In the genomic region with DNA sequence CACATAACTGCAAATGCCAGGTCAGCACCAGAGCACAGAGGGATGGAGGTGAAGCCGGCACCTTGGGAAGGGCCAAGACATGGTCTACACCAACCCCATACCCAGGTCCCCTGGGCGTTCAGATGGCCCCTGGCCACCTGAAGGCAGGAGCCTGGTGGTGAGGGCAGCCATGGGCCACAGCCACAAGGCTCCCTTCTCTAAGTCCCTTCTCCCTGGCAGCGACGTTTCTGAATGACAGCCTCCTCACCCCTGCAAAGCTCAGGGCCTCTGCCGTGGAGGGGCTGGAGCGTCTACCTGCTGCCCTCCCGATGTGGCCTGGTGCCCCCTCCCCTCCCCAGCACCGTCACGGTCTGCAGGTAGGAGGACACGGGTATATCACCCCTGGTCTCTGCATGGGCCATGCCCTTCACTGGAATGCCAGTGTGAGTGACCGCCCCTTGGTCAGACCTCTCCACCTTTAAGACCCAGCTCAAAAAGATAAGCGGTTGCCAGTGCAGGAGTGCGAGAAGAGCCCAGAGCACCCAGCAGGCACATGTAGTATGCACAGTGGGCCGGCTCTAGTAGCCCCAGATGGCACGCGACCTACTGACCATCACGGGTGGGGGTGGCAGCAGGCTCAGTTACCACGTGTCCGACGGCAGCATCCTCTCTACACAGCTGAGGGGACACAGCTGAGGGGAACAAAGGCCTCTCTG, we compare ENCODE assay signal across 23 cellular contexts. TPM values are rescaled to one million over a fixed set of nuclear protein-coding genes. Genes with fewer than 3 reads are reported as not detected.
DNase-seq lines count a peak whose midpoint lies in the region; ATAC-seq and TF ChIP-seq lines count a peak whose summit lies in the region.
"Had no signal": no experiment of that assay in that cellular context is flagged by ENCODE, and none has a peak within 500 bp of the region (broad histone marks: within the 10 kb centered on the region; RNA-seq: fewer than 3 reads in every experiment).

No MANE protein-coding gene starts in this region.

- intact Hi-C loops in cardiac septum (cut with DNase I): no loop called here
- intact Hi-C loops in left ventricle myocardium inferior (cut with micrococcal nuclease): no loop called here
- intact Hi-C loops in natural killer cell (cut with micrococcal nuclease): loop anchor here (5.0 kb wide), 1 partner anchor 45 kb away; a partner anchor contains a TSS
- intact Hi-C loops in activated T-helper 1 cell treated with anti-CD3 and anti-CD28 coated beads, Interleukin-12 subunit alpha, Interleukin-12 subunit beta, Interleukin-2, Interleukin-4 antibody, amounts not matched to agents 30 ng/mL and 10 ng/mL and 1 ng/mL, durations not matched to agents 14 hours and 24 hours and 36 hours (cut with micrococcal nuclease): no loop called here

- H3K9me3 ChIP-seq in left ventricle myocardium inferior (replicated peaks): peaks cover 19% of the 10 kb centered on the region
- H3K9me3 ChIP-seq: Peyer's patch had no signal

- H3K27ac Mint-ChIP-seq in natural killer cell: peak overlapping the region; percentile 72 to 87
- no peak overlapping the region for H3K27ac Mint-ChIP-seq in activated T-helper 1 cell treated with anti-CD3 and anti-CD28 coated beads, Interleukin-12 subunit alpha, Interleukin-12 subunit beta, Interleukin-2, Interleukin-4 antibody, amounts not matched to agents 30 ng/mL and 10 ng/mL and 1 ng/mL, durations not matched to agents 14 hours and 24 hours and 36 hours
- H3K27ac Mint-ChIP-seq: activated naive CD8-positive, alpha-beta T cell; nephron progenitor cell had no signal

- H3K4me3 ChIP-seq in left ventricle myocardium inferior: no peak overlapping the region
- H3K4me3 ChIP-seq: lung, MG63, mucosa of descending colon, Peyer's patch, stomach, tibial nerve had no signal

- peaks cover 11% of the 10 kb centered on the region for H3K4me1 ChIP-seq in left ventricle myocardium inferior

- TF ChIP-seq CTCF in left ventricle myocardium inferior (IDR thresholded peaks at IDR 0.05; ENCODE audit: borderline replicate concordance) (no peak), natural killer cell (IDR thresholded peaks at IDR 0.05) (no peak)

- peaks cover 6% of the 10 kb centered on the region for H3K36me3 Mint-ChIP-seq in natural killer cell
- peaks cover 11% of the 10 kb centered on the region for H3K36me3 Mint-ChIP-seq in activated T-helper 1 cell treated with anti-CD3 and anti-CD28 coated beads, Interleukin-12 subunit alpha, Interleukin-12 subunit beta, Interleukin-2, Interleukin-4 antibody, amounts not matched to agents 30 ng/mL and 10 ng/mL and 1 ng/mL, durations not matched to agents 14 hours and 24 hours and 36 hours (ENCODE audit: low read depth)

- ATAC-seq in natural killer cell (no peak), HG02884 (IDR thresholded peaks at IDR 0.05; ENCODE audit: unreplicated experiment) (no peak)

- H3K27ac ChIP-seq in left ventricle myocardium inferior (replicated peaks) (no peak overlapping the region), cingulate gyrus (ENCODE audit: low read depth, low read length) (peak overlapping the region; percentile 19)
- H3K27ac ChIP-seq: Peyer's patch, stomach, tibial nerve had no signal

- no peaks in the 10 kb centered on the region for H3K27me3 ChIP-seq in left ventricle myocardium inferior (ENCODE audit: low read depth)
- H3K27me3 ChIP-seq: MG63, Peyer's patch, stomach, tibial nerve had no signal

- DNase-seq in cardiac septum (ENCODE audit: low spot score): peak; percentile 71
- DNase-seq in left ventricle myocardium inferior: no peak
- no peak for DNase-seq in natural killer cell
- peak; percentile 19 for DNase-seq in superior temporal gyrus (ENCODE audit: extremely low spot score)
- no peak for DNase-seq in T-helper 9 cell
- no peak for DNase-seq in activated T-helper 1 cell treated with anti-CD3 and anti-CD28 coated beads, Interleukin-12 subunit alpha, Interleukin-12 subunit beta, Interleukin-2, Interleukin-4 antibody, amounts not matched to agents 30 ng/mL and 10 ng/mL and 1 ng/mL, durations not matched to agents 14 hours and 24 hours and 36 hours (ENCODE audit: low spot score)
- DNase-seq: activated CD4-positive, CD25-positive, alpha-beta regulatory T cell; AML-193; DMS 273 treated with DMSO at 0.1 percent for 48 hours; KG1; MG63; NCI-H2029; NCI-H526 treated with DMSO at 0.1 percent for 48 hours; nephron progenitor cell; stomach had no signal

- no peaks in the 10 kb centered on the region for H3K9me3 Mint-ChIP-seq in natural killer cell
- peaks cover 6% of the 10 kb centered on the region for H3K9me3 Mint-ChIP-seq in activated T-helper 1 cell treated with anti-CD3 and anti-CD28 coated beads, Interleukin-12 subunit alpha, Interleukin-12 subunit beta, Interleukin-2, Interleukin-4 antibody, amounts not matched to agents 30 ng/mL and 10 ng/mL and 1 ng/mL, durations not matched to agents 14 hours and 24 hours and 36 hours
- H3K9me3 Mint-ChIP-seq: central memory CD8-positive, alpha-beta T cell had no signal

- peak overlapping the region; percentile 87 for H3K4me3 Mint-ChIP-seq in natural killer cell
- no peak overlapping the region for H3K4me3 Mint-ChIP-seq in activated T-helper 1 cell treated with anti-CD3 and anti-CD28 coated beads, Interleukin-12 subunit alpha, Interleukin-12 subunit beta, Interleukin-2, Interleukin-4 antibody, amounts not matched to agents 30 ng/mL and 10 ng/mL and 1 ng/mL, durations not matched to agents 14 hours and 24 hours and 36 hours
- H3K4me3 Mint-ChIP-seq: activated naive CD8-positive, alpha-beta T cell; nephron progenitor cell had no signal

- H3K27me3 Mint-ChIP-seq in natural killer cell (ENCODE audit: low read depth in 2 of 2): no peaks in the 10 kb centered on the region
- no peaks in the 10 kb centered on the region for H3K27me3 Mint-ChIP-seq in activated T-helper 1 cell treated with anti-CD3 and anti-CD28 coated beads, Interleukin-12 subunit alpha, Interleukin-12 subunit beta, Interleukin-2, Interleukin-4 antibody, amounts not matched to agents 30 ng/mL and 10 ng/mL and 1 ng/mL, durations not matched to agents 14 hours and 24 hours and 36 hours (ENCODE audit: insufficient read depth)
- H3K27me3 Mint-ChIP-seq: activated naive CD8-positive, alpha-beta T cell; central memory CD8-positive, alpha-beta T cell had no signal

- peaks cover 36 to 60% of the 10 kb centered on the region in 2 donors for H3K4me1 Mint-ChIP-seq in natural killer cell
- no peaks in the 10 kb centered on the region for H3K4me1 Mint-ChIP-seq in activated T-helper 1 cell treated with anti-CD3 and anti-CD28 coated beads, Interleukin-12 subunit alpha, Interleukin-12 subunit beta, Interleukin-2, Interleukin-4 antibody, amounts not matched to agents 30 ng/mL and 10 ng/mL and 1 ng/mL, durations not matched to agents 14 hours and 24 hours and 36 hours (ENCODE audit: low read depth)

- H3K36me3 ChIP-seq in left ventricle myocardium inferior: peaks cover 15% of the 10 kb centered on the region

RNA-seq across cellular contexts. Expression of a gene that starts 46.6 kb away (rescaled TPM):
- total RNA-seq in cardiac septum (14.4 TPM), left ventricle myocardium inferior (26.7 TPM), natural killer cell (10 to 100 TPM; 18.9 to 35.9 (median 28.8) TPM)
- total RNA-seq in activated T-helper 1 cell treated with anti-CD3 and anti-CD28 coated beads, Interleukin-12 subunit alpha, Interleukin-12 subunit beta, Interleukin-2, Interleukin-4 antibody, amounts not matched to agents 30 ng/mL and 10 ng/mL and 1 ng/mL, durations not matched to agents 14 hours and 24 hours and 36 hours: 21.6 and 22.3 TPM in 2 replicates

Comparison
In these comparisons a context has a peak if more than half of its experiments do, and no peak if none do; other contexts are left out.
1. DNase-seq: peak in cardiac septum (single experiment) and superior temporal gyrus (single experiment); none in left ventricle myocardium inferior (single experiment), natural killer cell (single experiment), T-helper 9 cell (single experiment) and activated T-helper 1 cell treated with anti-CD3 and anti-CD28 coated beads, Interleukin-12 subunit alpha, Interleukin-12 subunit beta, Interleukin-2, Interleukin-4 antibody, amounts not matched to agents 30 ng/mL and 10 ng/mL and 1 ng/mL, durations not matched to agents 14 hours and 24 hours and 36 hours (single experiment).